In the genomic region with DNA sequence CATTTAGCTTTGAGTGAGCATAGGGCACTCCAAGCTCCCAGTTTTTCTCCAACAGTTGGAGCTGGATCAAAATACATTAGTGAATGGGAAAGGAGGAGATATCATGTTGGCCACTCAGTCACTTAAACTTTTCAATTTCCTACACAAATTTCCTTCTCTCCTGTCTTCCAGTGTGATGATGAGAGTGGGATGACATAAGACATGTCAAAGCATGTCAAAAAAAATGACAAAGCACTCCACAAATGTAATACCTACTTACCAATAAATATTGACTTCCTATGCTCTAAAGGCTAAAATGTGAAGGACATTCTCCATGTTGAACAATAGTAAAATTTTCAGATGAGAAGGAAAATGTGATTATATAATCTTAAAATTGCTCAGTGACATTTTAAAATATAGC, we compare ENCODE assay signal across 1 cellular context.
TF ChIP-seq lines count a peak whose summit lies in the region.

No MANE protein-coding gene starts in this region.

TF ChIP-seq in A549, 52 proteins besides CTCF, POLR2A, EP300 and RAD21 (continued from another document):
- TF ChIP-seq GATA3 (IDR thresholded peaks at IDR 0.05; ENCODE audit: borderline replicate concordance), result no peak
- no peak for TF ChIP-seq SMC3 (IDR thresholded peaks at IDR 0.05)
- TF ChIP-seq, protein P1, sequence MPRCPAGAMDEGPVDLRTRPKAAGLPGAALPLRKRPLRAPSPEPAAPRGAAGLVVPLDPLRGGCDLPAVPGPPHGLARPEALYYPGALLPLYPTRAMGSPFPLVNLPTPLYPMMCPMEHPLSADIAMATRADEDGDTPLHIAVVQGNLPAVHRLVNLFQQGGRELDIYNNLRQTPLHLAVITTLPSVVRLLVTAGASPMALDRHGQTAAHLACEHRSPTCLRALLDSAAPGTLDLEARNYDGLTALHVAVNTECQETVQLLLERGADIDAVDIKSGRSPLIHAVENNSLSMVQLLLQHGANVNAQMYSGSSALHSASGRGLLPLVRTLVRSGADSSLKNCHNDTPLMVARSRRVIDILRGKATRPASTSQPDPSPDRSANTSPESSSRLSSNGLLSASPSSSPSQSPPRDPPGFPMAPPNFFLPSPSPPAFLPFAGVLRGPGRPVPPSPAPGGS (IDR thresholded peaks at IDR 0.05), result no peak
- no peak for TF ChIP-seq BHLHE40 (IDR thresholded peaks at IDR 0.05; ENCODE audit: low read depth, low read length)
- TF ChIP-seq ZSCAN20 (CRISPR knock-in tag; IDR thresholded peaks at IDR 0.05), result no peak
- TF ChIP-seq CBX8 (IDR thresholded peaks at IDR 0.05), result no peak
- TF ChIP-seq KDM5A (IDR thresholded peaks at IDR 0.05), result no peak
- no peak for TF ChIP-seq JUN (IDR thresholded peaks at IDR 0.05)
- TF ChIP-seq SREBF2 (IDR thresholded peaks at IDR 0.05), result no peak
- TF ChIP-seq NFE2L2 (conservative IDR thresholded peaks at IDR 0.05; ENCODE audit: low read length), result no peak
- TF ChIP-seq CHD4 (IDR thresholded peaks at IDR 0.05; ENCODE audit: borderline replicate concordance), result no peak
TF ChIP-seq in A549: peak in this region for 0.
